In genomic region chr10:34217524-34217923, GRCh38 we compare ENCODE assay signal across 22 cellular contexts.
"Had no signal": no experiment of that assay in that cellular context is flagged by ENCODE, and none has a peak within 500 bp of the region (broad histone marks: within the 10 kb centered on the region; RNA-seq: fewer than 3 reads in every experiment).

No MANE protein-coding gene starts in this region.

- DNase-seq: activated CD4-positive, alpha-beta T cell treated with anti-CD3 and anti-CD28 coated beads, Interleukin-2, amount 50 U/mL, for 1 hour; activated CD8-positive, alpha-beta memory T cell treated with anti-CD3 and anti-CD28 coated beads, Interleukin-2, amount 50 U/mL, for 4 hours; activated naive CD4-positive, alpha-beta T cell treated with anti-CD3 and anti-CD28 coated beads, Interleukin-2, amount 10 ng/mL, durations not matched to agents 7 days and 5 days; activated naive CD8-positive, alpha-beta T cell treated with anti-CD3 and anti-CD28 coated beads, Interleukin-2, amount 50 U/mL, for 24 hours; activated T-cell treated with anti-CD3 and anti-CD28 coated beads, Interleukin-2, amount 50 U/mL, for 4 hours; gastrocnemius medialis; left colon; lower lobe of right lung; natural killer cell; ovary; psoas muscle; right lobe of liver; small intestine; stimulated activated CD4-positive, alpha-beta T cell treated with anti-CD3 and anti-CD28 coated beads, Interleukin-15, amount 100 ng/mL, for 24 hours; stimulated activated CD4-positive, alpha-beta T cell treated with anti-CD3 and anti-CD28 coated beads, Interleukin-2, amount 100 ng/mL, for 48 hours; stimulated activated naive CD8-positive, alpha-beta T cell treated with anti-CD3 and anti-CD28 coated beads, Interleukin-15, amount 100 ng/mL, for 72 hours; T1000; upper lobe of left lung had no signal

- H3K27me3 ChIP-seq: ascending aorta, gastrocnemius medialis, ovary, right lobe of liver, suprapubic skin, upper lobe of left lung had no signal

- ATAC-seq: activated CD4-positive, CD25-positive, alpha-beta regulatory T cell treated with anti-CD3 and anti-CD28 coated beads, Interleukin-2, amount 50 U/mL, for 24 hours; activated naive CD8-positive, alpha-beta T cell treated with anti-CD3 and anti-CD28 coated beads, Interleukin-2, amount 50 U/mL, for 24 hours; activated T-cell treated with anti-CD3 and anti-CD28 coated beads, Interleukin-2, amount 50 U/mL, for 4 hours; gastrocnemius medialis; left colon; lower lobe of right lung; natural killer cell; psoas muscle; right lobe of liver; stimulated activated naive CD8-positive, alpha-beta T cell treated with anti-CD3 and anti-CD28 coated beads, Interleukin-15, amount 100 ng/mL, for 72 hours had no signal

- H3K36me3 ChIP-seq: ascending aorta, gastrocnemius medialis, lower lobe of right lung, ovary, right lobe of liver, suprapubic skin, upper lobe of left lung had no signal

- H3K4me3 ChIP-seq: ascending aorta, coronary artery, gastrocnemius medialis, lower lobe of right lung, ovary, psoas muscle, right lobe of liver, suprapubic skin, upper lobe of left lung had no signal

- H3K4me1 ChIP-seq: ascending aorta, gastrocnemius medialis, lower lobe of right lung, psoas muscle, suprapubic skin, upper lobe of left lung had no signal

- H3K27ac ChIP-seq: ascending aorta, coronary artery, gastrocnemius medialis, lower lobe of right lung, ovary, psoas muscle, right lobe of liver, suprapubic skin, upper lobe of left lung had no signal

- H3K9me3 ChIP-seq: ascending aorta, gastrocnemius medialis, lower lobe of right lung, ovary, psoas muscle, right lobe of liver, suprapubic skin, upper lobe of left lung had no signal
